In the genomic region with DNA sequence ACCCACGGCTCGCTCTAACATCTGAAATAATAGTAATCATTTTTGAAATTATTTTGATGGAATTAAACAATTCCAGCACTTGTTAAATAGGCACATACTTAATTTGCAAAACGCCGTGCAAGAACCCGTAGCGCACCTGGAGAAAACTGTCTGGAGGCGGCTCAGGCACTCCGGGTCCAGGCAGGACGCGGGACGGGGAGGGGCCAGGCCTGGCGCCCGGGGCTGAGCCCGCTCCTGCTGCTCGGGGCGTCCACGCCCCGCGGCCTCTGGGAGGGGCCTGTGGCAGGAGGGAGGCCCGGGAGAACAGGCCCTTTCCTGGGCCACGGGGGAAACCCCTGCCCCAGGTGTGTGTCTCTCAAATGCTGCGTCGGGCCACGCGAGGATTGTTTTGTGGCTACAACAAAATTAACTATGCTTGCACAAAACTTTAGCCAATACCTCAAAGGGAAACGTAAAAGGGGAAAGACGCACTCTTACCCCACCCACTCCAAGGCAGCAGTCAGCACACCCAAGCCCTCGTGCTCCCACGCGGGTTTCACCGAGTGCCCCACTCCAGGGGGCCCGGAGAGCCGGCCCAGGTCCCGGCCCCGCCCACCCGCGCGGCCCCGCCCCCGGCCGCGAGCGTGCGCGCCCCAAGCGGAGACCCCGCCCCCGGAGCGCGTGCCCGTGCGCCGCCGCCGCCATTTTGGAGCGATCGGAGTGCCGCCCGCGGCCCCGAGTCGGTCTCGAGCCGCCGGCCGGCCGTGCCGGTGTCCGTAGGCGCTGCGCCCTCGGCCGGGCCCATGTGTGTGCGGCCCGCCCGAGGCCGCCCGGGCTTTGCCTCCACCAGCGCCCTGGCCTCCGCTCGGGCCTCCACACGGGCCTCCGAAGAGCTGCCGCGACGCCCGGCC, we compare ENCODE assay signal across 8 cellular contexts. TPM values are rescaled to one million over a fixed set of nuclear protein-coding genes. Genes with fewer than 3 reads are reported as not detected.
DNase-seq lines count a peak whose midpoint lies in the region; ATAC-seq lines count a peak whose summit lies in the region.

A gene with protein sequence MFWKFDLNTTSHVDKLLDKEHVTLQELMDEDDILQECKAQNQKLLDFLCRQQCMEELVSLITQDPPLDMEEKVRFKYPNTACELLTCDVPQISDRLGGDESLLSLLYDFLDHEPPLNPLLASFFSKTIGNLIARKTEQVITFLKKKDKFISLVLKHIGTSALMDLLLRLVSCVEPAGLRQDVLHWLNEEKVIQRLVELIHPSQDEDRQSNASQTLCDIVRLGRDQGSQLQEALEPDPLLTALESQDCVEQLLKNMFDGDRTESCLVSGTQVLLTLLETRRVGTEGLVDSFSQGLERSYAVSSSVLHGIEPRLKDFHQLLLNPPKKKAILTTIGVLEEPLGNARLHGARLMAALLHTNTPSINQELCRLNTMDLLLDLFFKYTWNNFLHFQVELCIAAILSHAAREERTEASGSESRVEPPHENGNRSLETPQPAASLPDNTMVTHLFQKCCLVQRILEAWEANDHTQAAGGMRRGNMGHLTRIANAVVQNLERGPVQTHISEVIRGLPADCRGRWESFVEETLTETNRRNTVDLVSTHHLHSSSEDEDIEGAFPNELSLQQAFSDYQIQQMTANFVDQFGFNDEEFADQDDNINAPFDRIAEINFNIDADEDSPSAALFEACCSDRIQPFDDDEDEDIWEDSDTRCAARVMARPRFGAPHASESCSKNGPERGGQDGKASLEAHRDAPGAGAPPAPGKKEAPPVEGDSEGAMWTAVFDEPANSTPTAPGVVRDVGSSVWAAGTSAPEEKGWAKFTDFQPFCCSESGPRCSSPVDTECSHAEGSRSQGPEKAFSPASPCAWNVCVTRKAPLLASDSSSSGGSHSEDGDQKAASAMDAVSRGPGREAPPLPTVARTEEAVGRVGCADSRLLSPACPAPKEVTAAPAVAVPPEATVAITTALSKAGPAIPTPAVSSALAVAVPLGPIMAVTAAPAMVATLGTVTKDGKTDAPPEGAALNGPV (plus strand): TSS at position 677 of the 890 bp plus-strand sequence. CDS start 50,582 bp downstream, outside the sequence.

- POLR2A ChIA-PET in activated CD8-positive, alpha-beta memory T cell treated with anti-CD3 and anti-CD28 coated beads for 36 hours (lab: Charles Lee): interaction anchor here (0.5 to 1.2 kb wide), 3 partner anchors 206 to 360 kb away, joined by 3 read pairs; no protein-coding TSS in a partner anchor

- no peaks in the 10 kb centered on the region for H3K27me3 ChIP-seq in mesenchymal stem cell (ENCODE audit: control insufficient read depth in 1 of 2, insufficient read depth in 1 of 2, low read length in 2 of 2)

- H3K4me2 ChIP-seq in mesenchymal stem cell (ENCODE audit: low read length, poor library complexity, severe bottlenecking): peak within 1 kb of the TSS; percentile 96

- H3K4me1 Mint-ChIP-seq in effector memory CD8-positive, alpha-beta T cell (ENCODE audit: low read depth in 2 of 2): peaks cover 3 to 4% of the 10 kb centered on the region in 2 donors

- H2BK12ac ChIP-seq in mesenchymal stem cell (ENCODE audit: low read length in 2 of 2): no peak within 1 kb of the TSS

- peak within 1 kb of the TSS; percentile 49 for H2AFZ ChIP-seq in mesenchymal stem cell (ENCODE audit: low read depth, low read length)

- peak within 1 kb of the TSS; percentile 85 to 90 for H3K4me3 ChIP-seq in mesenchymal stem cell (ENCODE audit: insufficient read depth in 1 of 2, low read depth in 1 of 2, low read length in 2 of 2)

- peak within 1 kb of the TSS in 1 of 2 experiments; percentile 10 for H3K23ac ChIP-seq in mesenchymal stem cell (ENCODE audit: low read length in 2 of 2)

- peak within 1 kb of the TSS; percentile 73 for H2BK5ac ChIP-seq in mesenchymal stem cell (ENCODE audit: low read depth, low read length, poor library complexity, severe bottlenecking)

- H3K36me3 Mint-ChIP-seq in effector memory CD8-positive, alpha-beta T cell (ENCODE audit: insufficient read depth): peaks cover 3% of the 10 kb centered on the region

- peaks cover 16% of the 10 kb centered on the region for H3K4me1 ChIP-seq in mesenchymal stem cell (ENCODE audit: control insufficient read depth, insufficient read depth, low read depth, low read length)

- peak within 1 kb of the TSS; percentile 90 for H3K9ac ChIP-seq in mesenchymal stem cell (ENCODE audit: low read length)

- H3K36me3 ChIP-seq in mesenchymal stem cell (ENCODE audit: control insufficient read depth in 1 of 2, insufficient read depth in 2 of 2, low read depth in 1 of 2, low read length in 2 of 2): peaks cover 9% of the 10 kb centered on the region in 2 experiments

- WGBS in mesenchymal stem cell: under 1% methylated on average over 34 of the region's 87 CpGs

- no peaks in the 10 kb centered on the region for H3K27me3 Mint-ChIP-seq in effector memory CD8-positive, alpha-beta T cell

- peak within 1 kb of the TSS; percentile 92 for H2BK15ac ChIP-seq in mesenchymal stem cell (ENCODE audit: low read depth, poor library complexity, severe bottlenecking)

- peak; percentile 68 for ATAC-seq in HG02981 (IDR thresholded peaks at IDR 0.05; ENCODE audit: unreplicated experiment)
- peak; percentile 78 for ATAC-seq in effector memory CD8-positive, alpha-beta T cell (replicated peaks)

- no peak within 1 kb of the TSS for H2AK5ac ChIP-seq in mesenchymal stem cell (ENCODE audit: low read length, severe bottlenecking)

- H3K79me1 ChIP-seq in mesenchymal stem cell (replicated peaks; ENCODE audit: low read length, poor library complexity, severe bottlenecking): peaks cover 3% of the 10 kb centered on the region

- H3K9me3 Mint-ChIP-seq in effector memory CD8-positive, alpha-beta T cell: no peaks in the 10 kb centered on the region

- H3K27ac Mint-ChIP-seq in effector memory CD8-positive, alpha-beta T cell: peak within 1 kb of the TSS; percentile 82 to 90

- peak within 1 kb of the TSS in 1 of 2 experiments; percentile 64 for H3K14ac ChIP-seq in mesenchymal stem cell (ENCODE audit: low read length in 2 of 2)

- H3K18ac ChIP-seq in mesenchymal stem cell (ENCODE audit: low read depth in 1 of 2, low read length in 2 of 2): peak within 1 kb of the TSS; percentile 81 to 82

- DNase-seq in SIG-M5 treated with dmso at 0.1 percent for 504 hours (lab: John Stamatoyannopoulos, UW; ENCODE audit: unreplicated experiment) (peak; percentile 63), SIG-M5 (lab: John Stamatoyannopoulos, UW) (no peak), NCI-H510A treated with DMSO at 0.1 percent for 48 hours (lab: John Stamatoyannopoulos, UW) (peak; percentile 50), mesenchymal stem cell (peak; percentile 79)
- DNase-seq in effector memory CD8-positive, alpha-beta T cell: peak; percentile 85 to 89 (median 88)
- peak; percentile 88 for DNase-seq in stimulated activated CD8-positive, alpha-beta memory T cell treated with anti-CD3 and anti-CD28 coated beads, Interleukin-12 subunit alpha, Interleukin-12 subunit beta, amount 100 ng/mL, for 4 hours (ENCODE audit: low read depth)

- H2BK120ac ChIP-seq in mesenchymal stem cell (ENCODE audit: low read depth, low read length): peak within 1 kb of the TSS; percentile 80

- H3K4me3 Mint-ChIP-seq in effector memory CD8-positive, alpha-beta T cell: peak within 1 kb of the TSS; percentile 78 to 85

- CTCF ChIA-PET in activated CD8-positive, alpha-beta memory T cell treated with anti-CD3 and anti-CD28 coated beads for 36 hours (lab: Charles Lee): interaction anchor here (0.9 to 2.6 kb wide), 19 partner anchors 10 to 278 kb away, joined by 3 to 28 read pairs (median 5); a partner anchor contains a TSS

- H3K27ac ChIP-seq in mesenchymal stem cell (ENCODE audit: low read length, poor library complexity, severe bottlenecking): peak within 1 kb of the TSS; percentile 85

- H3K4ac ChIP-seq in mesenchymal stem cell (ENCODE audit: low read depth in 1 of 2, low read length in 2 of 2): peak within 1 kb of the TSS; percentile 67 to 95

- no peaks in the 10 kb centered on the region for H3K9me3 ChIP-seq in mesenchymal stem cell (ENCODE audit: control insufficient read depth, low read length)

- H4K91ac ChIP-seq in mesenchymal stem cell (ENCODE audit: low read length): no peak within 1 kb of the TSS

- H4K8ac ChIP-seq in mesenchymal stem cell (ENCODE audit: low read length): peak within 1 kb of the TSS; percentile 92

RNA-seq across cellular contexts. Expression of the gene that starts here (rescaled TPM):
- total RNA-seq in activated CD8-positive, alpha-beta memory T cell treated with anti-CD3 and anti-CD28 coated beads for 36 hours: 10 to 100 TPM; 48.4 to 51.1 TPM
- polyA plus RNA-seq in mesenchymal stem cell (2013, experiment 1 of 2): 23.0 TPM
- polyA plus RNA-seq in mesenchymal stem cell (2013, experiment 2 of 2): 22.9 TPM
